Comparison of ENCODE assay signal across 19 cellular contexts in genomic region chr13:38321654-38322053, GRCh38. TPM values are rescaled to one million over a fixed set of nuclear protein-coding genes. Genes with fewer than 3 reads are reported as not detected.
DNase-seq lines count a peak whose midpoint lies in the region; ATAC-seq, FAIRE-seq and TF ChIP-seq lines count a peak whose summit lies in the region.
"Had no signal": no experiment of that assay in that cellular context is flagged by ENCODE, and none has a peak within 500 bp of the region (broad histone marks: within the 10 kb centered on the region; RNA-seq: fewer than 3 reads in every experiment).

No MANE protein-coding gene starts in this region.

- POLR2A ChIA-PET in HepG2 (lab: Yijun Ruan, JAX) (no interaction called here), IMR-90 (lab: Charles Lee; ENCODE audit: unreplicated experiment) (no interaction called here)

- no peak overlapping the region for H2BK15ac ChIP-seq in IMR-90 (ENCODE audit: low read depth, low read length)

- no peaks in the 10 kb centered on the region for H4K20me1 ChIP-seq in HepG2 (ENCODE audit: insufficient read depth, low read length)
- no peaks in the 10 kb centered on the region for H4K20me1 ChIP-seq in IMR-90 (ENCODE audit: insufficient read depth, low read length)
- H4K20me1 ChIP-seq in osteoblast (ENCODE audit: insufficient read depth, low read length), result no peaks in the 10 kb centered on the region

- no peak overlapping the region for H3K14ac ChIP-seq in IMR-90 (replicated peaks; ENCODE audit: low read depth, low read length)

- H4K8ac ChIP-seq in IMR-90 (ENCODE audit: low read depth in 2 of 2, low read length in 2 of 2), result no peak overlapping the region

- FAIRE-seq in HepG2 (lab: Jason Lieb, UNC), result no peak
- FAIRE-seq: A549, D721Med, G401.6, GM12892, H1 had no signal

- CTCF ChIA-PET in HepG2 (lab: Yijun Ruan, JAX; ENCODE audit: low intra/inter-chr PET ratio, low total read pairs), result no interaction called here
- CTCF ChIA-PET in IMR-90 (lab: Yijun Ruan, JAX), result no interaction called here

- H3K27me3 Mint-ChIP-seq in T-helper 2 cell treated with Interferon-gamma antibody and Interleukin-4, amounts not matched to agents 5 μg/mL and 100 μg/mL, for 36 hours (ENCODE audit: low read depth), result no peaks in the 10 kb centered on the region

- in situ Hi-C loops in HepG2 (cut with HindIII; ENCODE audit: extremely low pct_ligation_motif_present, low pct_unique_long_range_greater_than_20kb) (no loop called here), IMR-90 (cut with MboI; ENCODE audit: low sequenced_read_pairs) (no loop called here)

- H3K4me1 ChIP-seq in HepG2 (ENCODE audit: insufficient read depth, low read length) (no peaks in the 10 kb centered on the region), right lobe of liver (no peaks in the 10 kb centered on the region), IMR-90 (ENCODE audit: control insufficient read depth, insufficient read depth, low read length) (no peaks in the 10 kb centered on the region), osteoblast (ENCODE audit: insufficient read depth, low read length) (no peaks in the 10 kb centered on the region), left lung (no peaks in the 10 kb centered on the region)
- H3K4me1 ChIP-seq: A549, Caco-2 had no signal

- TF ChIP-seq CTCF in HepG2 (CRISPR knock-in tag; IDR thresholded peaks at IDR 0.05) (no peak), right lobe of liver (IDR thresholded peaks at IDR 0.05) (no peak), IMR-90 (conservative IDR thresholded peaks at IDR 0.05; ENCODE audit: low read depth, low read length) (no peak), choroid plexus epithelial cell (conservative IDR thresholded peaks at IDR 0.05; ENCODE audit: low read depth, low read length) (no peak), osteoblast (IDR thresholded peaks at IDR 0.05; ENCODE audit: extremely low read depth, low read depth, low read length) (no peak), left lung (IDR thresholded peaks at IDR 0.05) (no peak)

- BruUV-seq in HepG2 (replicated peaks; lab: Mats Ljungman, UMichigan), result no TSS peak
- no TSS peak for BruUV-seq in IMR-90 (replicated peaks; lab: Mats Ljungman, UMichigan)

- H4K5ac ChIP-seq in IMR-90 (ENCODE audit: low read depth, low read length), result no peak overlapping the region

- H3K79me2 ChIP-seq in HepG2 (ENCODE audit: insufficient read depth, low read length), result no peaks in the 10 kb centered on the region
- H3K79me2 ChIP-seq in osteoblast (ENCODE audit: insufficient read depth, low read length), result no peaks in the 10 kb centered on the region

- no peak overlapping the region for H3K56ac ChIP-seq in IMR-90 (ENCODE audit: extremely low read depth, insufficient read depth, low read length)

- no peak overlapping the region for H3K4me2 ChIP-seq in HepG2 (ENCODE audit: low read depth, low read length)
- H3K4me2 ChIP-seq in IMR-90 (ENCODE audit: low read depth, low read length), result no peak overlapping the region
- no peak overlapping the region for H3K4me2 ChIP-seq in osteoblast (ENCODE audit: insufficient read depth, low read length)
- H3K4me2 ChIP-seq: A549 had no signal

- H3K27ac Mint-ChIP-seq in T-helper 2 cell treated with Interferon-gamma antibody and Interleukin-4, amounts not matched to agents 5 μg/mL and 100 μg/mL, for 36 hours, result no peak overlapping the region
- H3K27ac Mint-ChIP-seq: CD4-positive, alpha-beta T cell; H9 had no signal

- no peak overlapping the region for H3K4me3 Mint-ChIP-seq in T-helper 2 cell treated with Interferon-gamma antibody and Interleukin-4, amounts not matched to agents 5 μg/mL and 100 μg/mL, for 36 hours
- H3K4me3 Mint-ChIP-seq: CD4-positive, alpha-beta T cell; H9 had no signal

- H3K4me1 Mint-ChIP-seq in T-helper 2 cell treated with Interferon-gamma antibody and Interleukin-4, amounts not matched to agents 5 μg/mL and 100 μg/mL, for 36 hours (ENCODE audit: low read depth), result no peaks in the 10 kb centered on the region

- TF ChIP-seq RAD21 in HepG2 (CRISPR knock-in tag; IDR thresholded peaks at IDR 0.05) (no peak), IMR-90 (IDR thresholded peaks at IDR 0.05; ENCODE audit: low read length) (no peak)

- no peak overlapping the region for H2BK5ac ChIP-seq in IMR-90 (ENCODE audit: low read depth, low read length, poor library complexity, severe bottlenecking)

- H3K4ac ChIP-seq in IMR-90 (ENCODE audit: low read depth, low read length), result no peak overlapping the region

- H3K9me3 ChIP-seq in HepG2 (ENCODE audit: low read length) (no peaks in the 10 kb centered on the region), right lobe of liver (no peaks in the 10 kb centered on the region), IMR-90 (ENCODE audit: control insufficient read depth, insufficient read depth, low read length) (no peaks in the 10 kb centered on the region), osteoblast (ENCODE audit: low read depth, low read length) (no peaks in the 10 kb centered on the region), left lung (peaks cover 0 to 4% of the 10 kb centered on the region in 2 donors)
- H3K9me3 ChIP-seq: A549, Caco-2 had no signal

- H3K36me3 ChIP-seq in HepG2 (replicated peaks in 1 of 2; ENCODE audit: control insufficient read depth in 1 of 2, insufficient read depth in 2 of 2, low read length in 2 of 2) (no peaks in the 10 kb centered on the region), right lobe of liver (no peaks in the 10 kb centered on the region), IMR-90 (ENCODE audit: control insufficient read depth, insufficient read depth, low read length) (no peaks in the 10 kb centered on the region), osteoblast (ENCODE audit: insufficient read depth, low read length) (no peaks in the 10 kb centered on the region), left lung (no peaks in the 10 kb centered on the region)

- dilution Hi-C loops in IMR-90 (cut with HindIII; ENCODE audit: low sequenced_read_pairs, unreplicated experiment), result no loop called here

- WGBS in HepG2 (ENCODE audit: low lambda C conversion rate), result 52% methylated on average over 5 of the region's 5 CpGs
- 79% methylated on average over 5 of the region's 5 CpGs for WGBS in right lobe of liver (ENCODE audit: insufficient coverage, low coverage, low lambda C conversion rate, missing lambda C conversion rate)
- WGBS in IMR-90 (ENCODE audit: extremely low coverage in 2 of 2, insufficient read length in 1 of 2), 2 experiments, result no CpG with 5 or more reads among the region's 5 CpGs

- no peaks in the 10 kb centered on the region for H3K36me3 Mint-ChIP-seq in T-helper 2 cell treated with Interferon-gamma antibody and Interleukin-4, amounts not matched to agents 5 μg/mL and 100 μg/mL, for 36 hours (ENCODE audit: low read depth)

- ATAC-seq in HepG2, result no peak
- ATAC-seq in right lobe of liver, result no peak
- no peak for ATAC-seq in IMR-90 (ENCODE audit: low read depth)
- no peak for ATAC-seq in left lung
- no peak for ATAC-seq in GM18873 (IDR thresholded peaks at IDR 0.05; ENCODE audit: low FRiP score, unreplicated experiment)
- ATAC-seq: A549 had no signal

- H3K23ac ChIP-seq in IMR-90 (ENCODE audit: low read depth, low read length), result no peak overlapping the region

- no peaks in the 10 kb centered on the region for H3K79me1 ChIP-seq in IMR-90 (ENCODE audit: low read depth in 1 of 2, low read length in 2 of 2)

- H3K27me3 ChIP-seq in HepG2 (ENCODE audit: control insufficient read depth in 1 of 2, insufficient read depth in 2 of 2, low read length in 2 of 2) (no peaks in the 10 kb centered on the region; a peak in 1 of 5 replicates), right lobe of liver (no peaks in the 10 kb centered on the region), IMR-90 (ENCODE audit: control insufficient read depth, insufficient read depth, low read length) (no peaks in the 10 kb centered on the region), osteoblast (ENCODE audit: insufficient read depth, low read length) (no peaks in the 10 kb centered on the region), left lung (no peaks in the 10 kb centered on the region)

- no peaks in the 10 kb centered on the region for H3K9me3 Mint-ChIP-seq in T-helper 2 cell treated with Interferon-gamma antibody and Interleukin-4, amounts not matched to agents 5 μg/mL and 100 μg/mL, for 36 hours

- no peak overlapping the region for H2AK5ac ChIP-seq in IMR-90 (ENCODE audit: low read depth, low read length)

- H4K91ac ChIP-seq in IMR-90 (ENCODE audit: insufficient read depth, low read depth, low read length), result no peak overlapping the region

- no peak overlapping the region for H3K18ac ChIP-seq in IMR-90 (ENCODE audit: low read depth, low read length)

- no peak overlapping the region for H2BK120ac ChIP-seq in IMR-90 (ENCODE audit: low read depth, low read length)

- DNase-seq in HepG2 (ENCODE audit: low spot score) (no peak), right lobe of liver (no peak), IMR-90 (no peak), choroid plexus epithelial cell (ENCODE audit: low read depth) (peak; percentile 3), osteoblast (ENCODE audit: insufficient read length, low spot score, missing footprints) (no peak), left lung (no peak)
- DNase-seq in T-helper 2 cell treated with Interferon-gamma antibody and Interleukin-4, amounts not matched to agents 5 μg/mL and 100 μg/mL, for 36 hours (ENCODE audit: low spot score), result no peak
- DNase-seq: AML-193; Caco-2; CD4-positive, alpha-beta T cell; H9 had no signal

- intact Hi-C loops in HepG2 (cut with micrococcal nuclease; ENCODE audit: unreplicated experiment), result no loop called here
- intact Hi-C loops in right lobe of liver (cut with DNase I), result no loop called here
- intact Hi-C loops in IMR-90 (cut with micrococcal nuclease), result no loop called here
- intact Hi-C loops in left lung (cut with DNase I), result no loop called here

- H2AFZ ChIP-seq in HepG2 (ENCODE audit: low read length) (no peak overlapping the region), IMR-90 (replicated peaks; ENCODE audit: low read length, poor library complexity) (no peak overlapping the region), osteoblast (ENCODE audit: low read length) (no peak overlapping the region)

- H3K9ac ChIP-seq in HepG2 (ENCODE audit: insufficient read depth, low read depth, low read length) (no peak overlapping the region), IMR-90 (ENCODE audit: low read depth, low read length) (no peak overlapping the region)

- no peaks in the 10 kb centered on the region for H3K9me1 ChIP-seq in IMR-90 (ENCODE audit: insufficient read depth, low read length)

- no peak overlapping the region for H3K4me3 ChIP-seq in HepG2 (replicated peaks in 1 of 3; ENCODE audit: insufficient read depth in 1 of 3, low read depth in 2 of 3, low read length in 3 of 3)
- H3K4me3 ChIP-seq in right lobe of liver, result no peak overlapping the region
- no peak overlapping the region for H3K4me3 ChIP-seq in IMR-90 (ENCODE audit: insufficient read depth, low read depth, low read length)
- H3K4me3 ChIP-seq in choroid plexus epithelial cell (ENCODE audit: low read depth, low read length), result no peak overlapping the region
- H3K4me3 ChIP-seq in osteoblast (ENCODE audit: insufficient read depth, low read length), result no peak overlapping the region
- H3K4me3 ChIP-seq in left lung, result no peak overlapping the region
- H3K4me3 ChIP-seq: A549 had no signal

- no peak for TF ChIP-seq EP300 in HepG2 (IDR thresholded peaks at IDR 0.05; ENCODE audit: low read depth in 2 of 2, low read length in 2 of 2)
- no peak for TF ChIP-seq EP300 in HepG2 (CRISPR knock-in tag; IDR thresholded peaks at IDR 0.05; ENCODE audit: borderline replicate concordance)

- H2BK20ac ChIP-seq in IMR-90 (ENCODE audit: low read depth, low read length), result no peak overlapping the region

- TF ChIP-seq POLR2A in HepG2 (IDR thresholded peaks at IDR 0.05; ENCODE audit: insufficient read depth in 1 of 2, low read depth in 2 of 2, low read length in 2 of 2), result no peak
- TF ChIP-seq POLR2A in right lobe of liver (IDR thresholded peaks at IDR 0.05), result no peak
- TF ChIP-seq POLR2A in IMR-90 (IDR thresholded peaks at IDR 0.05; ENCODE audit: low read depth, low read length), result no peak

- H3K27ac ChIP-seq in HepG2 (ENCODE audit: extremely low read length, insufficient read depth, low read length), result no peak overlapping the region
- H3K27ac ChIP-seq in right lobe of liver, result no peak overlapping the region
- H3K27ac ChIP-seq in IMR-90 (ENCODE audit: insufficient read depth, low read length), result no peak overlapping the region
- H3K27ac ChIP-seq in osteoblast (ENCODE audit: low read depth, low read length), result no peak overlapping the region
- no peak overlapping the region for H3K27ac ChIP-seq in left lung
- H3K27ac ChIP-seq: 22Rv1, A549, C4-2B had no signal

- no peak overlapping the region for H2AK9ac ChIP-seq in IMR-90 (replicated peaks; ENCODE audit: low read depth, low read length, poor library complexity)

RNA-seq across cellular contexts. Expression of gene UFM1, which starts 28.0 kb away (rescaled TPM):
- total RNA-seq in HepG2 (2016; rRNA removed; fragmentation: Illumina TruSeq; extraction: Trizol) (42.6 and 61.2 TPM in 2 replicates), right lobe of liver (10 to 100 TPM; 27.1 to 41.5 (median 33.1) TPM), IMR-90 (2012; rRNA removed) (94.5 and 127 TPM in 2 replicates), osteoblast (110 and 113 TPM in 2 replicates), left lung (10 to 100 TPM; 58.5 to 65.9 TPM)
- 4.4 and 6.1 TPM in 2 replicates for total RNA-seq in HepG2 (2016; cell fraction: cytosol; rRNA removed; fragmentation: Illumina TruSeq; extraction: Trizol; ENCODE audit: low read depth)
- total RNA-seq in HepG2 (2016; cell fraction: insoluble cytoplasmic fraction; rRNA removed; fragmentation: Illumina TruSeq; extraction: Trizol), result 44.5 and 64.1 TPM in 2 replicates
- total RNA-seq in HepG2 (2016; cell fraction: membrane; rRNA removed; fragmentation: Illumina TruSeq; extraction: Trizol), result 23.2 and 23.8 TPM in 2 replicates
- total RNA-seq in HepG2 (2016; cell fraction: nucleus; rRNA removed; fragmentation: Illumina TruSeq; extraction: Trizol), result 50.8 and 53.3 TPM in 2 replicates
- polyA plus RNA-seq in HepG2 (2011; rRNA removed) (40.3 and 47.0 TPM in 2 replicates), IMR-90 (2012; rRNA removed) (36.0 and 43.5 TPM in 2 replicates)
- 13.1 and 19.2 TPM in 2 replicates for polyA plus RNA-seq in HepG2 (2011; cell fraction: cytosol; rRNA removed)
- 22.2 and 29.6 TPM in 2 replicates for polyA plus RNA-seq in HepG2 (2011; cell fraction: nucleus; rRNA removed)
- polyA plus RNA-seq in HepG2 (2012), result 31.2 and 37.2 TPM in 2 replicates
- polyA plus RNA-seq in HepG2 (2016; cell fraction: cytosol; fragmentation: Illumina TruSeq; extraction: Trizol; ENCODE audit: low read depth), result 5.9 and 6.6 TPM in 2 replicates
- 58.1 and 66.5 TPM in 2 replicates for polyA plus RNA-seq in HepG2 (2016; cell fraction: insoluble cytoplasmic fraction; fragmentation: Illumina TruSeq; extraction: Trizol; ENCODE audit: low read depth)
- 14.6 and 16.0 TPM in 2 replicates for polyA plus RNA-seq in HepG2 (2016; cell fraction: membrane; fragmentation: Illumina TruSeq; extraction: Trizol; ENCODE audit: low read depth)
- polyA plus RNA-seq in HepG2 (2016; cell fraction: nucleus; fragmentation: Illumina TruSeq; extraction: Trizol; ENCODE audit: insufficient read depth, low read depth), result 59.7 and 60.4 TPM in 2 replicates
- polyA minus RNA-seq in HepG2 (2011; rRNA and poly(A)+ RNA removed; ENCODE audit: low replicate concordance), result 13.6 and 15.7 TPM in 2 replicates
- polyA minus RNA-seq in HepG2 (2011; cell fraction: cytosol; rRNA and poly(A)+ RNA removed), result 15.9 and 20.5 TPM in 2 replicates
- polyA minus RNA-seq in HepG2 (2011; cell fraction: nucleus; rRNA and poly(A)+ RNA removed), result 97.6 and 97.8 TPM in 2 replicates
- 9.5 and 10.2 TPM in 2 replicates for polyA plus RNA-seq in IMR-90 (2012; cell fraction: cytosol; rRNA removed)
- 6.6 and 52.3 TPM in 2 replicates for polyA plus RNA-seq in IMR-90 (2012; cell fraction: nucleus; rRNA removed; ENCODE audit: low replicate concordance)
